Comparison of ENCODE assay signal across 8 cellular contexts in genomic region chr12:15789215-15790171, GRCh38. TPM values are rescaled to one million over a fixed set of nuclear protein-coding genes. Genes with fewer than 3 reads are reported as not detected.
DNase-seq lines count a peak whose midpoint lies in the region; ATAC-seq and TF ChIP-seq lines count a peak whose summit lies in the region.

TSS of gene EPS8 (minus strand) at chr12:15789388. CDS start at chr12:15682951, 106,437 bp downstream.

- in situ Hi-C loops in ACHN (cut with HindIII; ENCODE audit: low pct_ligation_motif_present, low pct_unique_long_range_greater_than_20kb, low sequenced_read_pairs), result no loop called here

- H3K9me3 Mint-ChIP-seq in activated B cell treated with CpG ODN at 0.5 μM for 24 hours, result no peaks in the 10 kb centered on the region

- H3K4me3 ChIP-seq in spleen, result peak within 1 kb of the TSS; percentile 52 to 81 (median 63)

- peak within 1 kb of the TSS; percentile 46 for H3K27ac Mint-ChIP-seq in activated B cell treated with CpG ODN at 0.5 μM for 24 hours

- CTCF ChIA-PET in activated B cell treated with CpG ODN at 0.5 μM for 24 hours (lab: Charles Lee), result no interaction called here

- peak; percentile 97 for DNase-seq in ACHN
- DNase-seq in NCI-H2196 (lab: John Stamatoyannopoulos, UW; ENCODE audit: unreplicated experiment), result peak; percentile 77
- DNase-seq in activated B cell treated with CpG ODN at 0.5 μM for 24 hours, result peak; percentile 91
- peak in 60 of 61 donors; percentile 44 to 93 (median 82) for DNase-seq in caudate nucleus (lab: John Stamatoyannopoulos, UW)
- DNase-seq in inferior parietal cortex (ENCODE audit: extremely low spot score), result peak; percentile 83
- peak; percentile 96 for DNase-seq in spleen

- H3K4me1 ChIP-seq in spleen, result peaks cover 0 to 26% (median 20%) of the 10 kb centered on the region in 6 donors

- POLR2A ChIA-PET in activated B cell treated with CpG ODN at 0.5 μM for 24 hours (lab: Charles Lee), result interaction anchor here (1.0 to 1.3 kb wide), 3 partner anchors 19 to 219 kb away, joined by 3 to 5 read pairs (median 3); partner anchors contain the start of gene DERA

- no peaks in the 10 kb centered on the region for H3K36me3 Mint-ChIP-seq in activated B cell treated with CpG ODN at 0.5 μM for 24 hours (ENCODE audit: low read depth)

- H3K27me3 ChIP-seq in spleen (replicated peaks in 1 of 7), result peaks cover 0 to 55% (median 4%) of the 10 kb centered on the region in 7 donors

- WGBS in spleen, 5 donors, result 2 to 4% (median 3%) methylated on average over 37 to 85 of the region's 85 CpGs

- H3K27ac ChIP-seq in caudate nucleus (ENCODE audit: low read depth, low read length) (peak within 1 kb of the TSS; percentile 84), spleen (peak within 1 kb of the TSS; percentile 52 to 84 (median 78))

- TF ChIP-seq POLR2A in spleen (IDR thresholded peaks at IDR 0.05), result peak in 2 of 3 donors; percentile 47 to 55

- peaks cover 47% of the 10 kb centered on the region for H3K27me3 Mint-ChIP-seq in activated B cell treated with CpG ODN at 0.5 μM for 24 hours

- ATAC-seq in GM18873 (IDR thresholded peaks at IDR 0.05; ENCODE audit: low FRiP score, unreplicated experiment), result peak; percentile 75
- ATAC-seq in HG03108 (IDR thresholded peaks at IDR 0.05; ENCODE audit: unreplicated experiment), result peak; percentile 91
- ATAC-seq in activated B cell treated with CpG ODN at 0.5 μM for 24 hours (ENCODE audit: low read depth), result peak; percentile 96

- H3K4me1 Mint-ChIP-seq in activated B cell treated with CpG ODN at 0.5 μM for 24 hours, result peaks cover 14% of the 10 kb centered on the region

- TF ChIP-seq CTCF in activated B cell treated with CpG ODN at 0.5 μM for 24 hours (IDR thresholded peaks at IDR 0.05) (no peak), spleen (IDR thresholded peaks at IDR 0.05 in 8 of 11, conservative IDR thresholded peaks at IDR 0.05 in 3 of 11) (peak in 2 of 11 experiments; percentile 15)

- peak within 1 kb of the TSS; percentile 91 for H3K4me3 Mint-ChIP-seq in activated B cell treated with CpG ODN at 0.5 μM for 24 hours

- H3K9me3 ChIP-seq in spleen, result no peaks in the 10 kb centered on the region

- intact Hi-C loops in activated B cell treated with CpG ODN at 0.5 μM for 24 hours (cut with micrococcal nuclease), result loop anchor here (2.0 to 10.0 kb wide), 4 partner anchors 93 to 1017 kb away; partner anchors contain the start of gene STRAP
- intact Hi-C loops in spleen (cut with DNase I; ENCODE audit: low total_unique reads), result no loop called here

- no peaks in the 10 kb centered on the region for H3K36me3 ChIP-seq in spleen

RNA-seq across cellular contexts. Expression of gene EPS8, which starts in this region (rescaled TPM):
- total RNA-seq in activated B cell treated with CpG ODN at 0.5 μM for 24 hours (0.73 and 0.89 TPM in 2 replicates), spleen (10 to 100 TPM; 14.2 to 90.5 (median 47.5) TPM)
- polyA plus RNA-seq in spleen, result 1 to 10 TPM; 4.6 to 6.9 (median 5.5) TPM

Comparison
In these comparisons a context has a peak if more than half of its experiments do, and no peak if none do; other contexts are left out.
1. Peak in every context shown above with its lines: DNase-seq, ATAC-seq, H3K4me3 ChIP-seq and H3K27ac ChIP-seq.
2. Peak in DNase-seq and ATAC-seq in activated B cell treated with CpG ODN at 0.5 μM for 24 hours; RNA of the gene not detected or under 1 TPM.